Comparison of ENCODE assay signal across 8 cellular contexts in genomic region chr11:748007-748359, GRCh38. TPM values are rescaled to one million over a fixed set of nuclear protein-coding genes. Genes with fewer than 3 reads are reported as not detected.
A peak's percentile ranks its signal among the peaks of the same experiment; 100 is the strongest.
DNase-seq lines count a peak whose midpoint lies in the region; ATAC-seq and TF ChIP-seq lines count a peak whose summit lies in the region.

No MANE protein-coding gene starts in this region.

- H3K36me3 Mint-ChIP-seq in endothelial cell (ENCODE audit: low read depth, unreplicated experiment) (no peaks in the 10 kb centered on the region), natural killer cell (no peaks in the 10 kb centered on the region)

- no peaks in the 10 kb centered on the region for H3K9me3 ChIP-seq in PC-3 (ENCODE audit: low read length)

- peaks cover 5% of the 10 kb centered on the region for H3K4me1 Mint-ChIP-seq in endothelial cell (ENCODE audit: unreplicated experiment)
- H3K4me1 Mint-ChIP-seq in natural killer cell: peaks cover 9 to 14% of the 10 kb centered on the region in 2 donors

- H3K4me3 Mint-ChIP-seq in endothelial cell (ENCODE audit: unreplicated experiment): peak overlapping the region; percentile 82
- H3K4me3 Mint-ChIP-seq in natural killer cell: peak overlapping the region; percentile 74

- peaks cover 58% of the 10 kb centered on the region for H3K79me2 ChIP-seq in PC-3 (ENCODE audit: low read length)

- intact Hi-C loops in PC-3 (cut with micrococcal nuclease): loop anchor here (2.0 kb wide), 1 partner anchor 15 kb away; no protein-coding TSS in a partner anchor
- intact Hi-C loops in natural killer cell (cut with micrococcal nuclease): no loop called here

- POLR2A ChIA-PET in BJ (lab: Charles Lee): no interaction called here
- POLR2A ChIA-PET in PC-3 (lab: Charles Lee; ENCODE audit: unreplicated experiment): no interaction called here

- DNase-seq in BJ (ENCODE audit: low read depth) (no peak), PC-3 (no peak), endothelial cell (ENCODE audit: low spot score) (no peak), natural killer cell (no peak), activated gamma-delta T cell treated with Interleukin-2 at 50 U/mL for 16 hours (no peak), T-helper 9 cell (no peak)
- DNase-seq in activated CD4-positive, alpha-beta T cell treated with anti-CD3 and anti-CD28 coated beads, Interleukin-2, amount 50 U/mL, for 48 hours: no peak

- H3K4me1 ChIP-seq in PC-3 (ENCODE audit: insufficient read depth, low read length): peaks cover 15% of the 10 kb centered on the region

- H2AFZ ChIP-seq in PC-3 (ENCODE audit: low read length): peak overlapping the region; percentile 86; the same call in 1 of the 2 replicates

- CTCF ChIA-PET in BJ (lab: Yijun Ruan, JAX): interaction anchor here (1.4 to 4.4 kb wide), 6 partner anchors 10 to 25 kb away, joined by 3 to 20 read pairs (median 10); no protein-coding TSS in a partner anchor
- CTCF ChIA-PET in PC-3 (lab: Charles Lee): no interaction called here

- peak overlapping the region; percentile 88 for H3K4me2 ChIP-seq in PC-3 (ENCODE audit: low read length)

- H3F3A ChIP-seq in PC-3 (ENCODE audit: low read length, unreplicated experiment): no peaks in the 10 kb centered on the region

- no peaks in the 10 kb centered on the region for H3K9me3 Mint-ChIP-seq in endothelial cell (ENCODE audit: unreplicated experiment)
- no peaks in the 10 kb centered on the region for H3K9me3 Mint-ChIP-seq in natural killer cell

- H3K27me3 ChIP-seq in BJ (ENCODE audit: control insufficient read depth, insufficient read depth, low read length) (no peaks in the 10 kb centered on the region), PC-3 (ENCODE audit: low read length) (no peaks in the 10 kb centered on the region)

- H3K27ac ChIP-seq in PC-3 (ENCODE audit: low read length): peak overlapping the region; percentile 75

- H3K4me3 ChIP-seq in BJ (ENCODE audit: low read depth, low read length) (peak overlapping the region; percentile 93), PC-3 (ENCODE audit: low read length) (peak overlapping the region; percentile 97)

- ATAC-seq in GM21423 (IDR thresholded peaks at IDR 0.05; ENCODE audit: unreplicated experiment): peak; percentile 5
- ATAC-seq in PC-3: peak; percentile 28
- no peak for ATAC-seq in natural killer cell

- no peak overlapping the region for H3K27ac Mint-ChIP-seq in endothelial cell (ENCODE audit: unreplicated experiment)
- H3K27ac Mint-ChIP-seq in natural killer cell: peak overlapping the region in 1 of 2 donors; percentile 58

- BruUV-seq in PC-3 (replicated peaks; lab: Mats Ljungman, UMichigan): no TSS peak

- no peaks in the 10 kb centered on the region for H3K9me2 ChIP-seq in PC-3 (replicated peaks; ENCODE audit: low read length)

- peaks cover 3% of the 10 kb centered on the region; the same call in 1 of the 2 replicates for H3K36me3 ChIP-seq in BJ (ENCODE audit: control insufficient read depth, insufficient read depth, low read length)
- H3K36me3 ChIP-seq in PC-3 (ENCODE audit: low read depth, low read length): no peaks in the 10 kb centered on the region; the same call in none of the 2 replicates

- TF ChIP-seq CTCF in BJ (IDR thresholded peaks at IDR 0.05; ENCODE audit: insufficient read depth, low read depth, low read length) (no peak), PC-3 (conservative IDR thresholded peaks at IDR 0.05; ENCODE audit: low read depth, low read length) (no peak), endothelial cell (IDR thresholded peaks at IDR 0.05; ENCODE audit: unreplicated experiment) (no peak), natural killer cell (IDR thresholded peaks at IDR 0.05) (no peak)

- H3K27me3 Mint-ChIP-seq in endothelial cell (ENCODE audit: unreplicated experiment): peaks cover 4% of the 10 kb centered on the region
- H3K27me3 Mint-ChIP-seq in natural killer cell (ENCODE audit: low read depth in 2 of 2): no peaks in the 10 kb centered on the region

- H3K9ac ChIP-seq in PC-3 (ENCODE audit: low read length): peak overlapping the region; percentile 97

- peaks cover 22% of the 10 kb centered on the region for H4K20me1 ChIP-seq in PC-3 (ENCODE audit: low read length)

RNA-seq across cellular contexts. Expression of gene TALDO1, which starts 0.7 kb away (rescaled TPM):
- polyA plus RNA-seq in BJ (2011; rRNA removed): 209 and 278 TPM in 2 replicates
- polyA minus RNA-seq in BJ (2011; rRNA and poly(A)+ RNA removed): 77.7 and 83.2 TPM in 2 replicates
- total RNA-seq in PC-3 (2014; rRNA removed): 287 and 326 TPM in 2 replicates
- total RNA-seq in endothelial cell (ENCODE audit: unreplicated experiment): 123 TPM
- 10 to 100 TPM; 46.1 to 94.8 (median 55.4) TPM for total RNA-seq in natural killer cell

RNA-seq across cellular contexts. Expression of gene GATD1, which starts 29.3 kb away (rescaled TPM):
- polyA plus RNA-seq in BJ (2011; rRNA removed): 14.5 and 37.9 TPM in 2 replicates
- 10.2 and 12.1 TPM in 2 replicates for polyA minus RNA-seq in BJ (2011; rRNA and poly(A)+ RNA removed)
- total RNA-seq in PC-3 (2014; rRNA removed) (38.9 and 39.7 TPM in 2 replicates), endothelial cell (ENCODE audit: unreplicated experiment) (36.5 TPM), natural killer cell (10 to 100 TPM; 40.4 to 43.1 (median 42.1) TPM)

RNA-seq across cellular contexts. Expression of gene CEND1, which starts 41.9 kb away (rescaled TPM):
- polyA plus RNA-seq in BJ (2011; rRNA removed): 0.23 and 0.25 TPM in 2 replicates
- polyA minus RNA-seq in BJ (2011; rRNA and poly(A)+ RNA removed): 0.26 TPM in 1 of 2 replicates, not detected in the other
- total RNA-seq in PC-3 (2014; rRNA removed) (not detected in 2 replicates), endothelial cell (ENCODE audit: unreplicated experiment) (not detected), natural killer cell (not detected)

RNA-seq across cellular contexts. Expression of gene EPS8L2, which starts 42.0 kb away (rescaled TPM):
- 27.6 and 44.4 TPM in 2 replicates for polyA plus RNA-seq in BJ (2011; rRNA removed)
- 14.6 and 19.4 TPM in 2 replicates for polyA minus RNA-seq in BJ (2011; rRNA and poly(A)+ RNA removed)
- 127 and 200 TPM in 2 replicates for total RNA-seq in PC-3 (2014; rRNA removed)
- 8.0 TPM for total RNA-seq in endothelial cell (ENCODE audit: unreplicated experiment)
- 10 to 100 TPM in 1 of 3 donors, 1 to 10 TPM in 2; 6.9 to 10.9 (median 9.3) TPM for total RNA-seq in natural killer cell

RNA-seq across cellular contexts. Expression of gene SLC25A22, which starts 50.1 kb away (rescaled TPM):
- 12.4 and 25.5 TPM in 2 replicates for polyA plus RNA-seq in BJ (2011; rRNA removed)
- polyA minus RNA-seq in BJ (2011; rRNA and poly(A)+ RNA removed): 12.1 and 14.6 TPM in 2 replicates
- total RNA-seq in PC-3 (2014; rRNA removed) (32.7 and 42.3 TPM in 2 replicates), endothelial cell (ENCODE audit: unreplicated experiment) (17.8 TPM), natural killer cell (10 to 100 TPM; 22.8 to 34.6 (median 31.5) TPM)

Comparison
In these comparisons a context has a peak if more than half of its experiments do, and no peak if none do; other contexts are left out.
1. ATAC-seq: peak in GM21423 (single experiment) and PC-3 (single experiment); none in natural killer cell (0 of 3).